ENCODE assay signal across 26 cellular contexts in the genomic region with DNA sequence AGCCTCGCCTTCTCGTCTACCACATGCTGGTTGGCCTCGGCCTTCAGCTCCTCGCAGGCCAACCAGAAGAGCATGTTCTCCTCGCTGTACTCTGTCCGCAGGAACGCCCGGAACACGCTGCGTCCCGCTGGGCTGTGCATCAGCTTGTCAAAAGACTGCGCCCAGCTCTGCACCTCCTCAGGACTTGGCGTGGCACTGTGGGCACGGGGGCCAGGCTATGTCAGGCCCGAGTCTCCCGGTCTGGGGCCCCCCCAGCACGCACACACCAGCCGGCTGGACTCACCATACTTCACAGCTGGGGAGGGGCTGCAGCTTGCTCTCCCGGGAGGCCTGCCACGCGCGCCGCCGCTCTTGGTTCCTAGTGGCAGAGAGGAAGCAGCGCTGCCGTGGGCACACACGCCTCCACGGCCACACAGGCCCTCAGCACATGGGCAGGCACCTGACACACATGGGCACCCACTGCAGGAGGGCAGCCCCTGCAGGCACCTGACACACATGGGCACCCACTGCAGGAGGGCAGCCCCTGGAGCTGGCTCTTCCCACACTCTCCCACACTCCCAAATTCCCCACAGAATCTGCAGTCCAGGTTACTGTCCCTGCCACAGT. TPM values are rescaled to one million over a fixed set of nuclear protein-coding genes. Genes with fewer than 3 reads are reported as not detected.
DNase-seq lines count a peak whose midpoint lies in the region; ATAC-seq and TF ChIP-seq lines count a peak whose summit lies in the region.
"Had no signal": no experiment of that assay in that cellular context is flagged by ENCODE, and none has a peak within 500 bp of the region (broad histone marks: within the 10 kb centered on the region; RNA-seq: fewer than 3 reads in every experiment).

No MANE protein-coding gene starts in this region.

- no peaks in the 10 kb centered on the region for H3K9me2 ChIP-seq in Karpas-422 (replicated peaks; ENCODE audit: insufficient read depth, low read length)
- H3K9me2 ChIP-seq: SK-N-SH had no signal

- DNase-seq in activated naive CD8-positive, alpha-beta T cell treated with anti-CD3 and anti-CD28 coated beads for 36 hours = no peak
- no peak for DNase-seq in activated naive CD8-positive, alpha-beta T cell treated with anti-CD3 and anti-CD28 coated beads, Interleukin-2, amount 50 U/mL, for 24 hours
- DNase-seq in Karpas-422 (no peak), NCI-H2107 treated with DMSO at 0.1 percent for 48 hours (lab: John Stamatoyannopoulos, UW; ENCODE audit: unreplicated experiment) (no peak), progenitor cell of endocrine pancreas (ENCODE audit: low spot score, unreplicated experiment) (no peak)
- DNase-seq: 8988T; Caco-2; CD4-positive, alpha-beta T cell; GDM1; H7; Kasumi-1; MG63; NCI-H1092; NCI-H146; NCI-H2029 treated with DMSO at 0.1 percent for 48 hours; NCI-H2171 treated with DMSO at 0.1 percent for 48 hours; NCI-H446; NCI-H69; NK-92 treated with Interleukin-12 subunit alpha and Interleukin-12 subunit beta, amount 100 ng/mL, for 24 hours; Peyer's patch; Right ventricle myocardium superior; SK-N-SH had no signal

- peak overlapping the region; percentile 61 for H3K4me2 ChIP-seq in Karpas-422 (ENCODE audit: low read depth, low read length, poor library complexity, severe bottlenecking)
- H3K4me2 ChIP-seq: SK-N-SH had no signal

- H3K4me3 Mint-ChIP-seq in activated naive CD8-positive, alpha-beta T cell treated with anti-CD3 and anti-CD28 coated beads for 36 hours = no peak overlapping the region
- H3K4me3 Mint-ChIP-seq in activated naive CD8-positive, alpha-beta T cell treated with anti-CD3 and anti-CD28 coated beads, Interleukin-2, amount 50 U/mL, for 24 hours = no peak overlapping the region
- no peak overlapping the region for H3K4me3 Mint-ChIP-seq in progenitor cell of endocrine pancreas (ENCODE audit: low read depth)
- H3K4me3 Mint-ChIP-seq: CD4-positive, alpha-beta T cell had no signal

- H3K36me3 ChIP-seq in Karpas-422 (ENCODE audit: insufficient read depth, low read length) (peaks cover 22% of the 10 kb centered on the region), neutrophil (peaks cover 60% of the 10 kb centered on the region)

- peak overlapping the region; percentile 100 for H3K27ac ChIP-seq in Karpas-422 (ENCODE audit: low read length)
- peak overlapping the region; percentile 99 for H3K27ac ChIP-seq in neutrophil

- no peaks in the 10 kb centered on the region for H3K27me3 Mint-ChIP-seq in activated naive CD8-positive, alpha-beta T cell treated with anti-CD3 and anti-CD28 coated beads for 36 hours
- no peaks in the 10 kb centered on the region for H3K27me3 Mint-ChIP-seq in activated naive CD8-positive, alpha-beta T cell treated with anti-CD3 and anti-CD28 coated beads, Interleukin-2, amount 50 U/mL, for 24 hours
- no peaks in the 10 kb centered on the region for H3K27me3 Mint-ChIP-seq in progenitor cell of endocrine pancreas
- H3K27me3 Mint-ChIP-seq: CD4-positive, alpha-beta T cell; IgD-negative memory B cell had no signal

- ATAC-seq in activated naive CD8-positive, alpha-beta T cell treated with anti-CD3 and anti-CD28 coated beads, Interleukin-2, amount 50 U/mL, for 24 hours = no peak

- peaks cover 8% of the 10 kb centered on the region for H3K4me1 Mint-ChIP-seq in activated naive CD8-positive, alpha-beta T cell treated with anti-CD3 and anti-CD28 coated beads for 36 hours
- peaks cover 18% of the 10 kb centered on the region for H3K4me1 Mint-ChIP-seq in activated naive CD8-positive, alpha-beta T cell treated with anti-CD3 and anti-CD28 coated beads, Interleukin-2, amount 50 U/mL, for 24 hours
- H3K4me1 Mint-ChIP-seq in progenitor cell of endocrine pancreas (ENCODE audit: low read depth) = peaks cover 2% of the 10 kb centered on the region

- H3K4me1 ChIP-seq in Karpas-422 (ENCODE audit: low read length) (peaks cover 88% of the 10 kb centered on the region), neutrophil (ENCODE audit: control insufficient read depth in 1 of 2, insufficient read depth in 1 of 2, low read depth in 1 of 2, low read length in 1 of 2) (peaks cover 60 to 61% of the 10 kb centered on the region in 2 experiments)

- no peak overlapping the region for H2AFZ ChIP-seq in Karpas-422 (ENCODE audit: low read length)

- peaks cover under 1% of the 10 kb centered on the region; the same call in 1 of the 2 replicates for H4K20me1 ChIP-seq in Karpas-422 (ENCODE audit: insufficient read depth, low read depth, low read length)

- H3K4me3 ChIP-seq in Karpas-422 (ENCODE audit: low read length) = no peak overlapping the region
- H3K4me3 ChIP-seq in neutrophil (ENCODE audit: low read depth in 1 of 2, low read length in 1 of 2) = no peak overlapping the region
- H3K4me3 ChIP-seq: MG63, Peyer's patch had no signal

- peak overlapping the region; percentile 54 for H3K27ac Mint-ChIP-seq in activated naive CD8-positive, alpha-beta T cell treated with anti-CD3 and anti-CD28 coated beads for 36 hours
- H3K27ac Mint-ChIP-seq in activated naive CD8-positive, alpha-beta T cell treated with anti-CD3 and anti-CD28 coated beads, Interleukin-2, amount 50 U/mL, for 24 hours = no peak overlapping the region
- no peak overlapping the region for H3K27ac Mint-ChIP-seq in progenitor cell of endocrine pancreas

- H3K9me3 Mint-ChIP-seq in activated naive CD8-positive, alpha-beta T cell treated with anti-CD3 and anti-CD28 coated beads for 36 hours = no peaks in the 10 kb centered on the region
- no peaks in the 10 kb centered on the region for H3K9me3 Mint-ChIP-seq in activated naive CD8-positive, alpha-beta T cell treated with anti-CD3 and anti-CD28 coated beads, Interleukin-2, amount 50 U/mL, for 24 hours
- H3K9me3 Mint-ChIP-seq in progenitor cell of endocrine pancreas (ENCODE audit: low read depth) = no peaks in the 10 kb centered on the region
- H3K9me3 Mint-ChIP-seq: CD4-positive, alpha-beta T cell; IgD-negative memory B cell had no signal

- H3K27me3 ChIP-seq in Karpas-422 (ENCODE audit: low read length) = no peaks in the 10 kb centered on the region
- no peaks in the 10 kb centered on the region for H3K27me3 ChIP-seq in neutrophil
- H3K27me3 ChIP-seq: MG63, Peyer's patch had no signal

- TF ChIP-seq CTCF in neutrophil (IDR thresholded peaks at IDR 0.05) = no peak
- TF ChIP-seq CTCF in progenitor cell of endocrine pancreas (IDR thresholded peaks at IDR 0.05; ENCODE audit: unreplicated experiment) = no peak

- H3K36me3 Mint-ChIP-seq in activated naive CD8-positive, alpha-beta T cell treated with anti-CD3 and anti-CD28 coated beads for 36 hours = peaks cover 6% of the 10 kb centered on the region
- peaks cover 4% of the 10 kb centered on the region for H3K36me3 Mint-ChIP-seq in activated naive CD8-positive, alpha-beta T cell treated with anti-CD3 and anti-CD28 coated beads, Interleukin-2, amount 50 U/mL, for 24 hours (ENCODE audit: low read depth)
- H3K36me3 Mint-ChIP-seq in progenitor cell of endocrine pancreas (ENCODE audit: insufficient read depth) = no peaks in the 10 kb centered on the region

- H3K79me2 ChIP-seq in Karpas-422 (ENCODE audit: low read length) = peaks cover 10% of the 10 kb centered on the region

- peak overlapping the region; percentile 96 for H3K9ac ChIP-seq in Karpas-422 (ENCODE audit: low read length)
- H3K9ac ChIP-seq: SK-N-SH had no signal

- no peaks in the 10 kb centered on the region for H3K9me3 ChIP-seq in Karpas-422 (ENCODE audit: low read length)
- peaks cover 5% of the 10 kb centered on the region for H3K9me3 ChIP-seq in neutrophil
- H3K9me3 ChIP-seq: Caco-2, MG63, Peyer's patch, SK-N-SH had no signal

RNA-seq across cellular contexts. Expression of a gene that starts 5.0 kb away (rescaled TPM):
- total RNA-seq in activated naive CD8-positive, alpha-beta T cell treated with anti-CD3 and anti-CD28 coated beads for 36 hours = 10 to 100 TPM; 26.4 to 31.8 TPM
- total RNA-seq in Karpas-422 (2014; rRNA removed; shearing (Covaris generic); ENCODE audit: low replicate concordance) = 172 and 272 TPM in 2 replicates
- total RNA-seq in progenitor cell of endocrine pancreas = 6.5 and 7.6 TPM in 2 replicates

RNA-seq across cellular contexts. Expression of a gene that starts 5.6 kb away (rescaled TPM):
- total RNA-seq in activated naive CD8-positive, alpha-beta T cell treated with anti-CD3 and anti-CD28 coated beads for 36 hours = under 1 TPM; 0.16 to 0.25 TPM
- total RNA-seq in Karpas-422 (2014; rRNA removed; shearing (Covaris generic); ENCODE audit: low replicate concordance) = 34.0 and 60.6 TPM in 2 replicates
- 1.5 TPM in 2 replicates for total RNA-seq in progenitor cell of endocrine pancreas

RNA-seq across cellular contexts. Expression of a gene that starts 9.9 kb away (rescaled TPM):
- total RNA-seq in activated naive CD8-positive, alpha-beta T cell treated with anti-CD3 and anti-CD28 coated beads for 36 hours = under 1 TPM; 0.47 to 0.50 TPM
- total RNA-seq in Karpas-422 (2014; rRNA removed; shearing (Covaris generic); ENCODE audit: low replicate concordance) = not detected in 2 replicates
- total RNA-seq in progenitor cell of endocrine pancreas = not detected in 2 replicates
- total RNA-seq: Caco-2, Daoy, HT-29, Peyer's patch, Right ventricle myocardium superior had no signal

RNA-seq across cellular contexts. Expression of a gene that starts 11.3 kb away (rescaled TPM):
- 10 to 100 TPM; 37.8 to 38.6 TPM for total RNA-seq in activated naive CD8-positive, alpha-beta T cell treated with anti-CD3 and anti-CD28 coated beads for 36 hours
- total RNA-seq in Karpas-422 (2014; rRNA removed; shearing (Covaris generic); ENCODE audit: low replicate concordance) = 124 and 197 TPM in 2 replicates
- total RNA-seq in progenitor cell of endocrine pancreas = 86.7 and 92.7 TPM in 2 replicates

RNA-seq across cellular contexts. Expression of a gene that starts 24.8 kb away (rescaled TPM):
- not detected for total RNA-seq in activated naive CD8-positive, alpha-beta T cell treated with anti-CD3 and anti-CD28 coated beads for 36 hours
- total RNA-seq in Karpas-422 (2014; rRNA removed; shearing (Covaris generic); ENCODE audit: low replicate concordance) = not detected in 2 replicates
- total RNA-seq in progenitor cell of endocrine pancreas = not detected in 2 replicates
- total RNA-seq: CD4-positive, alpha-beta T cell; Daoy; HT-29 had no signal

Comparison
In these comparisons a context has a peak if more than half of its experiments do, and no peak if none do; other contexts are left out.
1. RNA of a gene that starts 5.6 kb away (total RNA-seq): 34.0 to 60.6 TPM in Karpas-422; 1.5 TPM in progenitor cell of endocrine pancreas and 0.16 to 0.25 TPM in activated naive CD8-positive, alpha-beta T cell treated with anti-CD3 and anti-CD28 coated beads for 36 hours; every median in the first group is over 10 times any median in the second.